8 cellular contexts compared by ENCODE assay signal in genomic region chr2:25606892-25607291, GRCh38.
DNase-seq lines count a peak whose midpoint lies in the region; ATAC-seq and TF ChIP-seq lines count a peak whose summit lies in the region.

No MANE protein-coding gene starts in this region.

- no peak overlapping the region for H2AFZ ChIP-seq in OCI-LY1 (ENCODE audit: low read length)

- peak in 1 of 4 donors; percentile 59 for ATAC-seq in psoas muscle
- ATAC-seq in T-cell (replicated peaks in 1 of 4): no peak

- H3K9me2 ChIP-seq in OCI-LY1 (ENCODE audit: low read depth, low read length): no peaks in the 10 kb centered on the region

- H3F3A ChIP-seq in OCI-LY1 (ENCODE audit: insufficient read depth, low read length): no peaks in the 10 kb centered on the region

- H3K36me3 Mint-ChIP-seq in T-cell: no peaks in the 10 kb centered on the region

- H3K27ac ChIP-seq in OCI-LY1 (ENCODE audit: low read depth, low read length, poor library complexity, severe bottlenecking) (no peak overlapping the region), psoas muscle (no peak overlapping the region)

- no peak overlapping the region for H3K9ac ChIP-seq in OCI-LY1 (ENCODE audit: low read length)

- no peaks in the 10 kb centered on the region for H3K79me2 ChIP-seq in OCI-LY1 (ENCODE audit: insufficient read depth, low read length)

- no peaks in the 10 kb centered on the region for H3K9me3 Mint-ChIP-seq in T-cell

- CTCF ChIA-PET in T-cell (lab: Charles Lee): interaction anchor here (0.6 to 3.9 kb wide), 25 partner anchors 8 to 1233 kb away, joined by 3 to 57 read pairs (median 4); no protein-coding TSS in a partner anchor

- 2 to 23% (median 6%) methylated on average over 1 of the region's 1 CpG for WGBS in psoas muscle, 3 donors

- H3K4me1 Mint-ChIP-seq in T-cell: peaks cover 0 to 6% (median 5%) of the 10 kb centered on the region in 3 donors

- H3K4me3 ChIP-seq in OCI-LY1 (ENCODE audit: low read depth, low read length, poor library complexity, severe bottlenecking) (no peak overlapping the region), epithelial cell of proximal tubule (ENCODE audit: low read depth, low read length) (no peak overlapping the region), psoas muscle (no peak overlapping the region), MG63 (no peak overlapping the region)

- H3K4me3 Mint-ChIP-seq in T-cell: no peak overlapping the region

- POLR2A ChIA-PET in T-cell (lab: Charles Lee): interaction anchor here in 1 of 2 donors (0.7 kb wide), 1 partner anchor 273 kb away, joined by 6 read pairs; no protein-coding TSS in a partner anchor

- H3K36me3 ChIP-seq in OCI-LY1 (ENCODE audit: insufficient read depth, low read length): no peaks in the 10 kb centered on the region
- no peaks in the 10 kb centered on the region for H3K36me3 ChIP-seq in psoas muscle (ENCODE audit: insufficient read depth in 1 of 2, low read depth in 1 of 2)
- no peaks in the 10 kb centered on the region for H3K36me3 ChIP-seq in MG63

- DNase-seq in AG20443 (ENCODE audit: low spot score) (peak; percentile 42), epithelial cell of proximal tubule (ENCODE audit: low read depth) (no peak), psoas muscle (no peak), NCI-H1930 (lab: John Stamatoyannopoulos, UW) (no peak), MG63 (no peak), T-cell (no peak)

- H3K4me1 ChIP-seq in OCI-LY1 (ENCODE audit: insufficient read depth, low read length, severe bottlenecking): no peaks in the 10 kb centered on the region
- no peaks in the 10 kb centered on the region for H3K4me1 ChIP-seq in psoas muscle

- TF ChIP-seq CTCF in GM12874 (IDR thresholded peaks at IDR 0.05; ENCODE audit: insufficient read depth, low read depth, low read length): peak; percentile 36; the same call in 1 of the 2 replicates
- peak; percentile 71 for TF ChIP-seq CTCF in OCI-LY1 (IDR thresholded peaks at IDR 0.05; ENCODE audit: low read length)
- peak; percentile 68 for TF ChIP-seq CTCF in epithelial cell of proximal tubule (conservative IDR thresholded peaks at IDR 0.05; ENCODE audit: low read depth, low read length)
- TF ChIP-seq CTCF in psoas muscle (IDR thresholded peaks at IDR 0.05): peak; percentile 65

- intact Hi-C loops in psoas muscle (cut with DNase I): loop anchor here (2.0 to 10.0 kb wide), 3 partner anchors 58 to 95 kb away; no protein-coding TSS in a partner anchor

- no peaks in the 10 kb centered on the region for H3K27me3 Mint-ChIP-seq in T-cell

- H3K27me3 ChIP-seq in OCI-LY1 (ENCODE audit: insufficient read depth, low read length) (no peaks in the 10 kb centered on the region), psoas muscle (ENCODE audit: insufficient read depth in 3 of 3, low read length in 2 of 3) (no peaks in the 10 kb centered on the region), MG63 (no peaks in the 10 kb centered on the region)

- H3K27ac Mint-ChIP-seq in T-cell: no peak overlapping the region

- H3K4me2 ChIP-seq in OCI-LY1 (ENCODE audit: low read length): no peak overlapping the region

- H4K20me1 ChIP-seq in OCI-LY1 (ENCODE audit: insufficient read depth, low read length): no peaks in the 10 kb centered on the region

- H3K9me3 ChIP-seq in OCI-LY1 (ENCODE audit: low read length) (no peaks in the 10 kb centered on the region), psoas muscle (no peaks in the 10 kb centered on the region), MG63 (no peaks in the 10 kb centered on the region)
